ENCODE assay signal across 9 cellular contexts in genomic region chr16:81478876-81479496, GRCh38. TPM values are rescaled to one million over a fixed set of nuclear protein-coding genes. Genes with fewer than 3 reads are reported as not detected.
A peak's percentile ranks its signal among the peaks of the same experiment; 100 is the strongest.
DNase-seq lines count a peak whose midpoint lies in the region; ATAC-seq, FAIRE-seq and TF ChIP-seq lines count a peak whose summit lies in the region.
"Had no signal": no experiment of that assay in that cellular context is flagged by ENCODE, and none has a peak within 500 bp of the region (broad histone marks: within the 10 kb centered on the region; RNA-seq: fewer than 3 reads in every experiment).

No MANE protein-coding gene starts in this region.

- H3K4me3 ChIP-seq in Peyer's patch (peak overlapping the region in 1 of 4 donors; percentile 34), MG63 (no peak overlapping the region)

- TF ChIP-seq POLR2A in Peyer's patch (IDR thresholded peaks at IDR 0.05), result no peak

- H3K36me3 ChIP-seq in Peyer's patch, result no peaks in the 10 kb centered on the region
- no peaks in the 10 kb centered on the region for H3K36me3 ChIP-seq in MG63

- DNase-seq in GM18507 (ENCODE audit: extremely low spot score, insufficient read length, low read depth), result peak; percentile 65
- DNase-seq in Peyer's patch, result peak in 2 of 3 donors; percentile 87 to 92
- no peak for DNase-seq in left lobe of liver (ENCODE audit: low spot score)
- DNase-seq in H4 (ENCODE audit: low spot score), result no peak
- no peak for DNase-seq in MG63
- no peak for DNase-seq in cerebellar nuclear complex (lab: John Stamatoyannopoulos, UW)
- no peak for DNase-seq in DMS53 (lab: John Stamatoyannopoulos, UW)

- peak; percentile 93 for FAIRE-seq in GM18507 (lab: Jason Lieb, UNC)

- no peak for TF ChIP-seq CTCF in Peyer's patch (IDR thresholded peaks at IDR 0.05)

- ATAC-seq in HG02678 (IDR thresholded peaks at IDR 0.05; ENCODE audit: unreplicated experiment) (peak; percentile 57), left lobe of liver (peak; percentile 43)

- no peaks in the 10 kb centered on the region for H3K27me3 ChIP-seq in Peyer's patch
- no peaks in the 10 kb centered on the region for H3K27me3 ChIP-seq in MG63

- H3K27ac ChIP-seq in Peyer's patch, result peak overlapping the region; percentile 48 to 86 (median 68)
- H3K27ac ChIP-seq: KMS-11 had no signal

- H3K9me3 ChIP-seq in Peyer's patch (no peaks in the 10 kb centered on the region), MG63 (no peaks in the 10 kb centered on the region)

- H3K4me1 ChIP-seq in Peyer's patch, result peaks cover 5 to 72% (median 49%) of the 10 kb centered on the region in 4 donors

RNA-seq across cellular contexts. Expression of gene CMIP, which starts 34.4 kb away (rescaled TPM):
- total RNA-seq in Peyer's patch (100 to 1,000 TPM in 1 of 4 donors, 10 to 100 TPM in 3; 44.6 to 152 (median 76.5) TPM), left lobe of liver (15.4 TPM)
- 1.9 and 4.1 TPM in 2 replicates for total RNA-seq in H4 (2014; rRNA removed; shearing (Covaris generic))
- total RNA-seq in MG63 (2014; rRNA removed; shearing (Covaris generic); ENCODE audit: low replicate concordance), result 1.4 and 1.8 TPM in 2 replicates

Comparison
In these comparisons a context has a peak if more than half of its experiments do, and no peak if none do; other contexts are left out.
1. DNase-seq: peak in GM18507 (single experiment) and Peyer's patch (2 of 3); none in left lobe of liver (single experiment), H4 (single experiment), MG63 (single experiment), cerebellar nuclear complex (0 of 2) and DMS53 (single experiment).